ENCODE assay signal across 8 cellular contexts in genomic region chr4:40121515-40121914, GRCh38.
DNase-seq lines count a peak whose midpoint lies in the region; ATAC-seq and FAIRE-seq lines count a peak whose summit lies in the region.

No MANE protein-coding gene starts in this region.

- no peaks in the 10 kb centered on the region for H3K9me3 Mint-ChIP-seq in activated naive CD8-positive, alpha-beta T cell treated with anti-CD3 and anti-CD28 coated beads, Interleukin-2, amount 10 ng/mL, durations not matched to agents 7 days and 5 days

- peaks cover 26% of the 10 kb centered on the region for H3K36me3 Mint-ChIP-seq in activated naive CD8-positive, alpha-beta T cell treated with anti-CD3 and anti-CD28 coated beads, Interleukin-2, amount 10 ng/mL, durations not matched to agents 7 days and 5 days

- peaks cover 20% of the 10 kb centered on the region for H3K4me1 Mint-ChIP-seq in activated naive CD8-positive, alpha-beta T cell treated with anti-CD3 and anti-CD28 coated beads, Interleukin-2, amount 10 ng/mL, durations not matched to agents 7 days and 5 days

- no peaks in the 10 kb centered on the region for H3K9me3 ChIP-seq in mesodermal cell (ENCODE audit: control insufficient read depth, low read length)

- H3K4me3 Mint-ChIP-seq in activated naive CD8-positive, alpha-beta T cell treated with anti-CD3 and anti-CD28 coated beads, Interleukin-2, amount 10 ng/mL, durations not matched to agents 7 days and 5 days, result peak overlapping the region; percentile 35

- H3K27ac ChIP-seq in mesodermal cell (ENCODE audit: low read depth, low read length, severe bottlenecking), result peak overlapping the region; percentile 79

- H3K36me3 ChIP-seq in mesodermal cell (ENCODE audit: control insufficient read depth, insufficient read depth, low read length), result peaks cover 65% of the 10 kb centered on the region

- POLR2A ChIA-PET in activated naive CD8-positive, alpha-beta T cell treated with anti-CD3 and anti-CD28 coated beads, Interleukin-2, amount 10 ng/mL, durations not matched to agents 7 days and 5 days (lab: Charles Lee), result interaction anchor here (0.6 kb wide), 1 partner anchor 49 kb away, joined by 3 read pairs; no protein-coding TSS in a partner anchor

- peak; percentile 40 for ATAC-seq in activated naive CD8-positive, alpha-beta T cell treated with anti-CD3 and anti-CD28 coated beads, Interleukin-2, amount 10 ng/mL, durations not matched to agents 7 days and 5 days (ENCODE audit: low read depth)

- H3K4me3 ChIP-seq in mesodermal cell (ENCODE audit: extremely low read depth, insufficient read depth, low read length, poor library complexity, severe bottlenecking), result no peak overlapping the region

- peak; percentile 68 for FAIRE-seq in GM18507 (lab: Jason Lieb, UNC)
- FAIRE-seq in HTR-8/SVneo (lab: Jason Lieb, UNC), result no peak

- H3K27me3 Mint-ChIP-seq in activated naive CD8-positive, alpha-beta T cell treated with anti-CD3 and anti-CD28 coated beads, Interleukin-2, amount 10 ng/mL, durations not matched to agents 7 days and 5 days, result no peaks in the 10 kb centered on the region

- WGBS in mesodermal cell (ENCODE audit: insufficient coverage in 2 of 2), 2 experiments, result 73 to 81% methylated on average over 2 to 3 of the region's 4 CpGs

- DNase-seq in GM18507 (ENCODE audit: extremely low spot score, insufficient read length, low read depth), result no peak
- peak; percentile 40 for DNase-seq in HTR-8/SVneo (ENCODE audit: insufficient read length, low spot score)
- no peak for DNase-seq in activated naive CD8-positive, alpha-beta T cell treated with anti-CD3 and anti-CD28 coated beads, Interleukin-2, amount 10 ng/mL, durations not matched to agents 7 days and 5 days
- no peak for DNase-seq in 8988T
- DNase-seq in NCI-H187 treated with DMSO at 0.1 percent for 48 hours (lab: John Stamatoyannopoulos, UW), result no peak
- no peak for DNase-seq in NCI-H146 (lab: John Stamatoyannopoulos, UW)
- DNase-seq in HuH-7.5 (ENCODE audit: low spot score), result no peak

- H3K4me1 ChIP-seq in mesodermal cell (ENCODE audit: control insufficient read depth, insufficient read depth, low read length, poor library complexity, severe bottlenecking), result peaks cover 12% of the 10 kb centered on the region

- H3K27ac Mint-ChIP-seq in activated naive CD8-positive, alpha-beta T cell treated with anti-CD3 and anti-CD28 coated beads, Interleukin-2, amount 10 ng/mL, durations not matched to agents 7 days and 5 days, result peak overlapping the region; percentile 46
